Comparison of ENCODE assay signal across 17 cellular contexts in genomic region chr21:25664462-25665070, GRCh38. TPM values are rescaled to one million over a fixed set of nuclear protein-coding genes. Genes with fewer than 3 reads are reported as not detected.
"Had no signal": no experiment of that assay in that cellular context is flagged by ENCODE, and none has a peak within 500 bp of the region (broad histone marks: within the 10 kb centered on the region; RNA-seq: fewer than 3 reads in every experiment).

No MANE protein-coding gene starts in this region.

- ATAC-seq: left lung; natural killer cell treated with Interleukin-12 subunit alpha and Interleukin-12 subunit beta and Interleukin-15 and Interleukin-18, amount 100 ng/mL, for 72 hours; stimulated activated naive CD8-positive, alpha-beta T cell treated with anti-CD3 and anti-CD28 coated beads, Interleukin-15, amount 100 ng/mL, for 72 hours; upper lobe of right lung had no signal

- H3K4me3 ChIP-seq: esophagus squamous epithelium, hepatocyte, left lung, SJSA1, spleen, thoracic aorta, upper lobe of right lung had no signal

- H3K27me3 ChIP-seq: esophagus squamous epithelium, hepatocyte, left lung, SJSA1, spleen, upper lobe of right lung had no signal

- H3K9me3 ChIP-seq: esophagus squamous epithelium, left lung, SJSA1, spleen, thoracic aorta, upper lobe of right lung had no signal

- H3K4me1 ChIP-seq: esophagus squamous epithelium, left lung, SJSA1, spleen, upper lobe of right lung had no signal

- DNase-seq: activated CD4-positive, alpha-beta T cell treated with anti-CD3 and anti-CD28 coated beads for 1 hour; activated CD4-positive, alpha-beta T cell treated with anti-CD3 and anti-CD28 coated beads, Interleukin-2, amount 50 U/mL, for 4 hours; activated naive CD4-positive, alpha-beta T cell treated with anti-CD3 and anti-CD28 coated beads, Interleukin-2, amount 50 U/mL, for 16 hours; activated T-cell treated with anti-CD3 and anti-CD28 coated beads, Interleukin-2, amount 50 U/mL, for 1 hour; caudate nucleus; esophagus squamous epithelium; left lung; mesendoderm; spleen; stimulated activated naive CD8-positive, alpha-beta T cell treated with anti-CD3 and anti-CD28 coated beads, Interleukin-15, amount 100 ng/mL, for 72 hours; T-helper 9 cell; upper lobe of right lung had no signal

- H3K27ac ChIP-seq: esophagus squamous epithelium, hepatocyte, left lung, SJSA1, spleen, thoracic aorta, upper lobe of right lung had no signal

- H3K36me3 ChIP-seq: esophagus squamous epithelium, left lung, SJSA1, spleen, thoracic aorta, upper lobe of right lung had no signal

RNA-seq across cellular contexts. Expression of gene JAM2, which starts 25.5 kb away (rescaled TPM):
- total RNA-seq: SJSA1 had no signal
- polyA plus RNA-seq: keratinocyte had no signal
